Comparison of ENCODE assay signal across 8 cellular contexts in genomic region chrX:87310780-87311179, GRCh38.
"Had no signal": no experiment of that assay in that cellular context is flagged by ENCODE, and none has a peak within 500 bp of the region (broad histone marks: within the 10 kb centered on the region; RNA-seq: fewer than 3 reads in every experiment).

No MANE protein-coding gene starts in this region.

- DNase-seq: GDM1, GF-D8 had no signal

- H3K4me3 ChIP-seq: GM12878 had no signal

- FAIRE-seq: G401.6, GM12878, GM12891, GM12892, GM18507, GM19239 had no signal

- ATAC-seq: GM12878 had no signal
